In the genomic region with DNA sequence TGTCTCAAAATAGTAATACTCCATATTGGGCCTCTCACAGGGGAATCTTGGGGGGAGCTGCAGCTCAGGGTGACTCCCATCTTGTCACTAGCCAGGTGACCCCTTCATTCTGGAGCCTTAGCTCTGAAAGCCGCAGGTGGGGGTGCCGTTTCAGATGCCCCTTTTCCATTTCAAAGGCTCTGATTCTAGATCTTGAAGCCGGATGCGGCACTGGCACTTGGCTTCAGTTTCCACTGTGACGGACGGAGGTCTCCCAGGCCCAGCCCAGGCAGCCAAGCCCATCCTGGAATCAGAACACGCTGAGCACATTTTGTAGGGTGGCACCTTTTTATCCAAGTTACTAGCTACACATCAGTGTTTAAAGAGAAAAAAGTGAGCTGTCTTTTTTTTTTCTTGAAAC, we compare ENCODE assay signal across 34 cellular contexts. TPM values are rescaled to one million over a fixed set of nuclear protein-coding genes. Genes with fewer than 3 reads are reported as not detected.
"Had no signal": no experiment of that assay in that cellular context is flagged by ENCODE, and none has a peak within 500 bp of the region (broad histone marks: within the 10 kb centered on the region; RNA-seq: fewer than 3 reads in every experiment).

No MANE protein-coding gene starts in this region.

- H3K36me3 ChIP-seq: ascending aorta, cardiac muscle cell, colonic mucosa, WERI-Rb-1 had no signal

- H3K4me1 ChIP-seq: ascending aorta had no signal

- H3K27me3 ChIP-seq: colonic mucosa had no signal

- DNase-seq: activated CD4-positive, alpha-beta memory T cell treated with anti-CD3 and anti-CD28 coated beads, Interleukin-2, amount 10 ng/mL, durations not matched to agents 7 days and 5 days; activated CD4-positive, alpha-beta T cell treated with anti-CD3 and anti-CD28 coated beads for 1 hour; activated CD4-positive, alpha-beta T cell treated with anti-CD3 and anti-CD28 coated beads for 36 hours; activated CD4-positive, alpha-beta T cell treated with anti-CD3 and anti-CD28 coated beads for 48 hours; activated CD4-positive, alpha-beta T cell treated with anti-CD3 and anti-CD28 coated beads, Interleukin-2, amount 10 ng/mL, durations not matched to agents 7 days and 5 days; activated CD4-positive, alpha-beta T cell treated with anti-CD3 and anti-CD28 coated beads, Interleukin-2, amount 50 U/mL, for 48 hours; activated CD4-positive, CD25-positive, alpha-beta regulatory T cell; activated CD8-positive, alpha-beta memory T cell treated with anti-CD3 and anti-CD28 coated beads for 24 hours; activated CD8-positive, alpha-beta memory T cell treated with anti-CD3 and anti-CD28 coated beads, Interleukin-2, amount 10 ng/mL, durations not matched to agents 7 days and 5 days; activated CD8-positive, alpha-beta memory T cell treated with anti-CD3 and anti-CD28 coated beads, Interleukin-2, amount 50 U/mL, for 48 hours; activated CD8-positive, alpha-beta T cell treated with anti-CD3 and anti-CD28 coated beads, Interleukin-2, amount 10 ng/mL, durations not matched to agents 7 days and 5 days; activated effector memory CD4-positive, alpha-beta T cell treated with Interleukin-2 at 50 U/mL for 16 hours; activated gamma-delta T cell; activated naive CD4-positive, alpha-beta T cell treated with anti-CD3 and anti-CD28 coated beads, Interleukin-2, amount 10 ng/mL, durations not matched to agents 7 days and 5 days; activated naive CD4-positive, alpha-beta T cell treated with Interleukin-2 at 50 U/mL for 16 hours; activated naive CD8-positive, alpha-beta T cell treated with anti-CD3 and anti-CD28 coated beads, Interleukin-2, amount 10 ng/mL, durations not matched to agents 7 days and 5 days; activated naive CD8-positive, alpha-beta T cell treated with anti-CD3 and anti-CD28 coated beads, Interleukin-2, amount 50 U/mL, for 24 hours; activated T-cell treated with anti-CD3 and anti-CD28 coated beads, Interleukin-2, amount 50 U/mL, for 24 hours; activated T-cell treated with anti-CD3 and anti-CD28 coated beads, Interleukin-2, amount 50 U/mL, for 48 hours; amygdala; anterior cingulate cortex; caudate nucleus; cerebellar nuclear complex; colonic mucosa; T-helper 2 cell; T-helper 9 cell; WERI-Rb-1 had no signal

- H3K4me3 ChIP-seq: ascending aorta, cardiac muscle cell, colonic mucosa had no signal

- FAIRE-seq: bronchial epithelial cell, TTC549 had no signal

- ATAC-seq: activated CD4-positive, alpha-beta T cell treated with anti-CD3 and anti-CD28 coated beads for 36 hours; activated CD4-positive, CD25-positive, alpha-beta regulatory T cell treated with anti-CD3 and anti-CD28 coated beads, Interleukin-2, amount 50 U/mL, for 24 hours; activated CD8-positive, alpha-beta memory T cell treated with anti-CD3 and anti-CD28 coated beads, Interleukin-2, amount 10 ng/mL, durations not matched to agents 7 days and 5 days; activated CD8-positive, alpha-beta T cell treated with anti-CD3 and anti-CD28 coated beads, Interleukin-2, amount 10 ng/mL, durations not matched to agents 7 days and 5 days; activated naive CD8-positive, alpha-beta T cell treated with anti-CD3 and anti-CD28 coated beads, Interleukin-2, amount 50 U/mL, for 24 hours; WTC11 had no signal

- H3K27ac ChIP-seq: ascending aorta, cardiac muscle cell, colonic mucosa, WERI-Rb-1 had no signal

- H3K9me3 ChIP-seq: ascending aorta, colonic mucosa had no signal

RNA-seq across cellular contexts. Expression of gene BIK, which starts 6.4 kb away (rescaled TPM):
- total RNA-seq: ascending aorta, chondrocyte had no signal
